1 cellular context compared by ENCODE assay signal in the genomic region with DNA sequence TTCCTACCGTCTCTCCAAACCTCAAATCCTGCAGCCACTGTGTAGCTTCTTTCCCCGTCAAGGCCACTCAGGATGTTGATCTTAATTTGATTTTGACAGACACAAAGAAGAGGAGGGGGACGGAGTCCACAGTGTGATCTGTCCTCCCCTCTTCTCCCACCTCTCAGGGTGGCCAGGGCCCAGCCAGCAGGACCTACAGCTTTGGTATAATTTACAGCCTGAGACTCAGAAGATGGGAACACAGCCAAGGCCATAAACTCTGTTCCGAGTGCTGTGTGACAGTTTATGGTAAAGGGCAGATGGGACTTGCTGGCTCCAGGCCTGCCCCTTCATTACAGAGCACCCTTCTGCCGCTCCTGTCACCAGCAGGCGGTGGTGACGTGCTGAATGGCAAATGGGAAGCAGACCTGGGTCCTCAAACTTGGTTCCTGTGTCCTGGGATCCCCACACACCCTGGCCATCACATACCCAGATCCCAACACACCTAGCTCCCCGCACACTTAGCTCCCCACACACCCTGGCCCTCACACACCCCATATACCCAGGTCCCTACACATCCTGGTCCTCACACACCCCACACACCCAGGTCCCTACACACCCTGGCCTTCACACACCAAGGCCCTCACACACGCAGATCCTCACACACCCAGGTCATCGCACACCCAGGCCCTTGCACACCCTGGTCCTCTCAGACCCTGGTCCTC.
TF ChIP-seq lines count a peak whose summit lies in the region.

No MANE protein-coding gene starts in this region.

TF ChIP-seq in GM12891, 5 proteins besides CTCF, POLR2A, EP300 and RAD21 (continued from another document):
- TF ChIP-seq POLR2AphosphoS5 (IDR thresholded peaks at IDR 0.05; ENCODE audit: low read depth, low read length), result no peak
- no peak for TF ChIP-seq SPI1 (IDR thresholded peaks at IDR 0.05; ENCODE audit: low read depth, low read length)
- TF ChIP-seq PAX5 (IDR thresholded peaks at IDR 0.05; ENCODE audit: insufficient read depth, low read length, severe bottlenecking), result no peak
